ENCODE assay signal across 21 cellular contexts in the genomic region with DNA sequence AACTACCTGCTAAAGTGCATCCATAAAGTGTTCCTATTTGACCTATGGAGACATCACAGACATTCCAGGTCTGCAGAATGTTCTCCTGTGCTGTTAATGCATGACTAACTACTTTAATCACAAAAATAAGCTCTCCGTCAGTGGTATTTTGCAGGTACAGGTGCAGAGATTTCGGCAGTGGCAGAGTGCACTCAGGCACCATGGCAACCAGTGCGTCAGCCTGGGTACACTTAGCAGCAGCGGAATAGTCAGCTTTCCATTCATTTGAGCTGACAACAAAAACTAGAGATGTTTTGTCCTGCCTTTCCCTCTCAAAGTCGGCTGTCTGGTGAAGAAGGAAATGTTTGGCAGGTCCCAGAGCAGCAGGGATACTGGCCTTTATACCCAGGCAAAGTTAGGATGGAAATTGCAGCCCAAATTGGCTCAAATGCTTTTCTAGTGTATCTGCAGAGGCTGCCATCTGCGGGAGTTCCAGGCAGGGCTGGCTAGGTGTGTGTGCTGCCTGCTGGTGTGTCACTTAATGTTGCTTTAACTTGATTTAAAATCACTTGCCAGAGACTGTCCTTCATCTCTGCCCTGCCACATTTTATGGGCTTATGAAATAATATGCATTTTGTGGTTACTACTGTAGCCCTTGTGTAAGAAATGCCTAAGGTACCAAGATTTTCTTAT.
DNase-seq lines count a peak whose midpoint lies in the region; ATAC-seq, FAIRE-seq and TF ChIP-seq lines count a peak whose summit lies in the region.
"Had no signal": no experiment of that assay in that cellular context is flagged by ENCODE, and none has a peak within 500 bp of the region (broad histone marks: within the 10 kb centered on the region; RNA-seq: fewer than 3 reads in every experiment).

No MANE protein-coding gene starts in this region.

- intact Hi-C loops in kidney (cut with DNase I) = no loop called here
- intact Hi-C loops in sigmoid colon (cut with DNase I) = no loop called here
- intact Hi-C loops in heart left ventricle (cut with DNase I) = no loop called here

- peak overlapping the region; percentile 89 for H3K27ac Mint-ChIP-seq in nephron progenitor cell
- H3K27ac Mint-ChIP-seq: activated naive CD4-positive, alpha-beta T cell treated with anti-CD3 and anti-CD28 coated beads for 36 hours; stimulated activated naive CD8-positive, alpha-beta T cell treated with anti-CD3 and anti-CD28 coated beads, Interleukin-15, Interleukin-2, amounts not matched to agents 100 ng/mL and 50 ng/mL, for 24 hours had no signal

- DNase-seq in DMS53 treated with DMSO at 0.1 percent for 48 hours (lab: John Stamatoyannopoulos, UW; ENCODE audit: unreplicated experiment) (peak; percentile 5), NCI-H2107 (lab: John Stamatoyannopoulos, UW) (peak; percentile 12), SHP77 treated with DMSO at 0.1 percent for 48 hours (lab: John Stamatoyannopoulos, UW) (peak; percentile 87), nephron progenitor cell (no peak), kidney (no peak), sigmoid colon (no peak), GM13977 (ENCODE audit: low spot score) (no peak), heart left ventricle (no peak)
- DNase-seq: activated CD4-positive, alpha-beta T cell treated with anti-CD3 and anti-CD28 coated beads for 48 hours; activated CD8-positive, alpha-beta memory T cell treated with anti-CD3 and anti-CD28 coated beads, Interleukin-2, amount 50 U/mL, for 48 hours; activated naive CD4-positive, alpha-beta T cell treated with anti-CD3 and anti-CD28 coated beads for 36 hours; brain microvascular endothelial cell; Calu3; SIG-M5; T1000 had no signal

- H3K4me3 ChIP-seq in kidney (ENCODE audit: low read length in 2 of 2) (no peak overlapping the region), sigmoid colon (no peak overlapping the region), heart left ventricle (no peak overlapping the region)
- H3K4me3 ChIP-seq: hepatocyte, K562 had no signal

- no peaks in the 10 kb centered on the region for H3K27me3 ChIP-seq in sigmoid colon
- no peaks in the 10 kb centered on the region for H3K27me3 ChIP-seq in heart left ventricle
- H3K27me3 ChIP-seq: brain microvascular endothelial cell, hepatocyte had no signal

- peaks cover 5% of the 10 kb centered on the region for H3K36me3 Mint-ChIP-seq in nephron progenitor cell (ENCODE audit: low read depth)

- no peak for TF ChIP-seq EP300 in sigmoid colon (IDR thresholded peaks at IDR 0.05)

- H3K4me1 ChIP-seq in kidney (ENCODE audit: control insufficient read depth in 1 of 2, insufficient read depth in 1 of 2, low read depth in 1 of 2, low read length in 2 of 2) (no peaks in the 10 kb centered on the region), sigmoid colon (no peaks in the 10 kb centered on the region), heart left ventricle (peaks cover 0 to 9% (median 0%) of the 10 kb centered on the region in 12 donors)

- TF ChIP-seq POLR2A in sigmoid colon (IDR thresholded peaks at IDR 0.05) (no peak), heart left ventricle (IDR thresholded peaks at IDR 0.05) (no peak)

- H3K27me3 Mint-ChIP-seq in nephron progenitor cell (ENCODE audit: low read depth, poor library complexity) = no peaks in the 10 kb centered on the region

- in situ Hi-C loops in GM13977 (cut with MboI; ENCODE audit: low pct_unique_long_range_greater_than_20kb, low sequenced_read_pairs, unreplicated experiment) = no loop called here

- H3K36me3 ChIP-seq in kidney (ENCODE audit: control insufficient read depth in 1 of 2, insufficient read depth in 2 of 2, low read length in 2 of 2) = no peaks in the 10 kb centered on the region
- no peaks in the 10 kb centered on the region for H3K36me3 ChIP-seq in sigmoid colon
- no peaks in the 10 kb centered on the region for H3K36me3 ChIP-seq in heart left ventricle
- H3K36me3 ChIP-seq: brain microvascular endothelial cell had no signal

- no peak for FAIRE-seq in kidney (lab: Jason Lieb, UNC)
- FAIRE-seq: GM18507, K562 had no signal

- 35 to 69% methylated on average over 6 of the region's 6 CpGs for WGBS in sigmoid colon, 2 donors
- 70 to 77% (median 72%) methylated on average over 6 of the region's 6 CpGs for WGBS in heart left ventricle, 4 donors

- peaks cover 37% of the 10 kb centered on the region for H3K4me1 Mint-ChIP-seq in nephron progenitor cell

- no peak overlapping the region for H3K4me3 Mint-ChIP-seq in nephron progenitor cell
- H3K4me3 Mint-ChIP-seq: activated naive CD4-positive, alpha-beta T cell treated with anti-CD3 and anti-CD28 coated beads for 36 hours; stimulated activated naive CD8-positive, alpha-beta T cell treated with anti-CD3 and anti-CD28 coated beads, Interleukin-15, Interleukin-2, amounts not matched to agents 100 ng/mL and 50 ng/mL, for 24 hours had no signal

- no peak overlapping the region for H3K27ac ChIP-seq in kidney (ENCODE audit: low read depth in 2 of 2, low read length in 2 of 2)
- no peak overlapping the region for H3K27ac ChIP-seq in sigmoid colon
- no peak overlapping the region for H3K27ac ChIP-seq in heart left ventricle
- H3K27ac ChIP-seq: brain microvascular endothelial cell, hepatocyte, HL-60 had no signal

- H3K9me3 ChIP-seq in kidney (ENCODE audit: control insufficient read depth in 1 of 2, low read length in 2 of 2) (no peaks in the 10 kb centered on the region), sigmoid colon (peaks cover 0 to 5% (median under 1%) of the 10 kb centered on the region in 4 donors), heart left ventricle (peaks cover 0 to 26% (median 7%) of the 10 kb centered on the region in 12 donors)

- H3K9ac ChIP-seq in kidney (ENCODE audit: low read length in 2 of 2) = no peak overlapping the region

- peaks cover 42% of the 10 kb centered on the region for H3K9me3 Mint-ChIP-seq in nephron progenitor cell
- H3K9me3 Mint-ChIP-seq: stimulated activated naive CD8-positive, alpha-beta T cell treated with anti-CD3 and anti-CD28 coated beads, Interleukin-15, Interleukin-2, amounts not matched to agents 100 ng/mL and 50 ng/mL, for 24 hours had no signal

- TF ChIP-seq CTCF in nephron progenitor cell (IDR thresholded peaks at IDR 0.05) = no peak
- TF ChIP-seq CTCF in kidney (IDR thresholded peaks at IDR 0.05; ENCODE audit: borderline replicate concordance, extremely low read depth, insufficient read depth) = no peak
- TF ChIP-seq CTCF in sigmoid colon (IDR thresholded peaks at IDR 0.05) = no peak
- TF ChIP-seq CTCF in GM13977 (IDR thresholded peaks at IDR 0.05; ENCODE audit: extremely low read depth, insufficient read depth, missing control alignments) = no peak
- TF ChIP-seq CTCF in heart left ventricle (IDR thresholded peaks at IDR 0.05) = no peak

- no peak for ATAC-seq in heart left ventricle
- ATAC-seq: K562, left lobe of liver had no signal

Comparison
In these comparisons a context has a peak if more than half of its experiments do, and no peak if none do; other contexts are left out.
1. DNase-seq: peak in DMS53 treated with DMSO at 0.1 percent for 48 hours (single experiment), NCI-H2107 (single experiment) and SHP77 treated with DMSO at 0.1 percent for 48 hours (single experiment); none in nephron progenitor cell (single experiment), kidney (single experiment), sigmoid colon (single experiment), GM13977 (single experiment) and heart left ventricle (0 of 5).